Comparison of ENCODE assay signal across 8 cellular contexts in the genomic region with DNA sequence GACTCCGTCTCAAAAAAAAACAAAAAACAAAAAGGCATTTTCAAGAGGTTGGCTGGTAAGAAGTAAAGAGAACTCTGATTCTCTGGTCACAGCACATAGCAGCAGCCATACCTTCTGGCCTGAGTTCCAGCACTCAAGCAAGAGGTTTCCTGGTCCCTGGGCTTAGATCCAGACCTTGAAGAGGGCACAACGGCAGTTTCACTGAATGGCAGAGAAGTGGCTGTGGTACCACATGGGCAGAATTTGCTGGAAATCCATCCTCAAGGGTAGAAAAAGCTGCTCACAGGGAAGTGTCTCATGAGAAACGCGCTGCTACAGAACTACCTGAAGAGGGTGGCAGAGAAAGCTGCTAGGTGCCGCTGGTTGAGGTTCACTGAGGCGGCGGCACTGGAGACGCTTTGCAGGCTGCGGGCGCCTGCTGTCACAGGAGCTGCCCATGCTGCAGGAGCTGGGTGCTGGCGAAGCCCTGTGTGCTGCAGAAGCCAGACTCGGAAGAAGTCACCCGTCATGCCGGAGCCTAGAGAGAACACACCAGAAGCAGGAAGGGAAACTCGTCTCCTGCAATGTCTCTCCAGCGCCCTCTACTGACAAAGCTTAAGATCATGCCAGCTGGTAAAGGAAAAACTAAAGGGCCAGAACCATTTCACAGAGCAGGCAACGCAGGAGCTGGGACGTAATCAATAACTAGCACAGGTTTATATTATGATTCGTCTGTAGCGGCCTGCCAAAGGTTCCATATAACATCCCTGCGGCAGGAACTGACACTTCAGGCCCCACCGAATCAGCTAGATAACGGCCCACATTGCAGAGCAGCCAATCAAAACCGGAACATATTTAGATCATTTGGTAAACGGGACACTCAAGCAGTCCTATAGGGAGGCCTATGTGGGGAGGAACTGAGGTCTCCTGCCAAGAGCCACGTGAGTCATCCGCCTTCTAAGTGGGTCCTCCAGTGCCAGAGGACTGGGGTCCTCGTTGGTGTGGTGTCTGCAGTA. TPM values are rescaled to one million over a fixed set of nuclear protein-coding genes. Genes with fewer than 3 reads are reported as not detected.
DNase-seq lines count a peak whose midpoint lies in the region; ATAC-seq and TF ChIP-seq lines count a peak whose summit lies in the region.

No MANE protein-coding gene starts in this region.

- peaks cover 0 to 28% of the 10 kb centered on the region in 2 donors for H3K36me3 ChIP-seq in gastroesophageal sphincter
- peaks cover 31% of the 10 kb centered on the region for H3K36me3 ChIP-seq in osteoblast (ENCODE audit: insufficient read depth, low read length)
- H3K36me3 ChIP-seq in transverse colon = no peaks in the 10 kb centered on the region

- no peaks in the 10 kb centered on the region for H3K27me3 ChIP-seq in gastroesophageal sphincter
- no peaks in the 10 kb centered on the region for H3K27me3 ChIP-seq in osteoblast (ENCODE audit: insufficient read depth, low read length)
- no peaks in the 10 kb centered on the region for H3K27me3 ChIP-seq in transverse colon

- TF ChIP-seq EP300 in gastroesophageal sphincter (IDR thresholded peaks at IDR 0.05) (no peak), transverse colon (IDR thresholded peaks at IDR 0.05; ENCODE audit: low read depth) (no peak)

- H3K4me3 ChIP-seq in AG10803 (ENCODE audit: low read length) (peak overlapping the region; percentile 42), gastroesophageal sphincter (peak overlapping the region; percentile 33 to 49), osteoblast (ENCODE audit: insufficient read depth, low read length) (peak overlapping the region; percentile 61), transverse colon (peak overlapping the region; percentile 17 to 67 (median 37))

- H3K4me2 ChIP-seq in osteoblast (ENCODE audit: insufficient read depth, low read length) = peak overlapping the region; percentile 77

- intact Hi-C loops in transverse colon (cut with DNase I; ENCODE audit: low total_unique reads) = loop anchor here (5.0 kb wide), 1 partner anchor 72 kb away; no protein-coding TSS in a partner anchor

- TF ChIP-seq POLR2A in Raji (IDR thresholded peaks at IDR 0.05; ENCODE audit: insufficient read depth, low read depth, low read length) = peak; percentile 64
- TF ChIP-seq POLR2A in gastroesophageal sphincter (IDR thresholded peaks at IDR 0.05) = peak; percentile 10 to 17
- TF ChIP-seq POLR2A in transverse colon (IDR thresholded peaks at IDR 0.05) = peak; percentile 32

- H3K9me3 ChIP-seq in gastroesophageal sphincter = no peaks in the 10 kb centered on the region
- no peaks in the 10 kb centered on the region for H3K9me3 ChIP-seq in osteoblast (ENCODE audit: low read depth, low read length)
- no peaks in the 10 kb centered on the region for H3K9me3 ChIP-seq in transverse colon

- peak; percentile 97 for TF ChIP-seq CTCF in AG10803 (conservative IDR thresholded peaks at IDR 0.05; ENCODE audit: low read length)
- peak in 3 of 4 experiments; percentile 85 to 88 (median 88) for TF ChIP-seq CTCF in gastroesophageal sphincter (IDR thresholded peaks at IDR 0.05)
- peak; percentile 96 for TF ChIP-seq CTCF in osteoblast (IDR thresholded peaks at IDR 0.05; ENCODE audit: extremely low read depth, low read depth, low read length)
- TF ChIP-seq CTCF in transverse colon (IDR thresholded peaks at IDR 0.05) = peak; percentile 90 to 95 (median 92)

- peaks cover 8% of the 10 kb centered on the region for H4K20me1 ChIP-seq in osteoblast (ENCODE audit: insufficient read depth, low read length)

- H3K27ac ChIP-seq in gastroesophageal sphincter (peak overlapping the region in 3 of 4 donors; percentile 59 to 74 (median 73)), osteoblast (ENCODE audit: low read depth, low read length) (peak overlapping the region; percentile 31), transverse colon (peak overlapping the region; percentile 80 to 83 (median 82))

- 6% methylated on average over 12 to 14 of the region's 28 CpGs for WGBS in gastroesophageal sphincter (ENCODE audit: low coverage in 1 of 2), 2 donors
- WGBS in transverse colon (ENCODE audit: low coverage in 1 of 2), 2 donors = 9 to 42% methylated on average over 2 to 28 of the region's 28 CpGs

- peak overlapping the region; percentile 75 for H2AFZ ChIP-seq in osteoblast (ENCODE audit: low read length)

- peaks cover 25% of the 10 kb centered on the region for H3K79me2 ChIP-seq in osteoblast (ENCODE audit: insufficient read depth, low read length)

- ATAC-seq in GM18870 (IDR thresholded peaks at IDR 0.05; ENCODE audit: unreplicated experiment) = peak; percentile 52
- peak; percentile 74 for ATAC-seq in gastroesophageal sphincter

- in situ Hi-C loops in transverse colon (cut with MboI; ENCODE audit: low pct_ligation_motif_present in 1 of 4, low pct_unique_long_range_greater_than_20kb in 1 of 4, low sequenced_read_pairs in 3 of 4) = loop anchor here in 3 of 4 donors (10.0 to 25.0 kb wide), 2 partner anchors 65 to 92 kb away; a partner anchor contains a TSS

- H3K4me1 ChIP-seq in gastroesophageal sphincter (peaks cover 0 to 66% (median 14%) of the 10 kb centered on the region in 3 donors), osteoblast (ENCODE audit: insufficient read depth, low read length) (peaks cover 14% of the 10 kb centered on the region), transverse colon (peaks cover 12 to 46% (median 26%) of the 10 kb centered on the region in 4 donors)

- DNase-seq in AG10803 (ENCODE audit: low read depth) = peak; percentile 87
- DNase-seq in M059J (ENCODE audit: low read depth) = peak; percentile 77
- peak; percentile 72 for DNase-seq in activated gamma-delta T cell treated with anti-CD3 and anti-CD28 coated beads, Interleukin-2, amount 50 U/mL, for 16 hours (ENCODE audit: low read depth)
- peak; percentile 95 for DNase-seq in osteoblast (ENCODE audit: insufficient read length, low spot score, missing footprints)
- peak; percentile 74 for DNase-seq in transverse colon

RNA-seq across cellular contexts. Expression of a gene that starts 5.4 kb away (rescaled TPM):
- 1.1 and 6.2 TPM in 2 replicates for total RNA-seq in M059J (2014; rRNA removed; shearing (Covaris generic))
- total RNA-seq in gastroesophageal sphincter = 10 to 100 TPM in 2 of 4 donors, 1 to 10 TPM in 2; 3.6 to 22.3 (median 12.2) TPM
- 8.0 and 9.4 TPM in 2 replicates for total RNA-seq in osteoblast
- total RNA-seq in transverse colon = 10 to 100 TPM; 12.1 to 64.3 (median 16.1) TPM

RNA-seq across cellular contexts. Expression of a gene that starts 17.0 kb away (rescaled TPM):
- 13.5 and 15.4 TPM in 2 replicates for total RNA-seq in M059J (2014; rRNA removed; shearing (Covaris generic))
- total RNA-seq in gastroesophageal sphincter (10 to 100 TPM; 11.6 to 25.8 (median 20.4) TPM), osteoblast (17.4 and 17.7 TPM in 2 replicates), transverse colon (10 to 100 TPM in 3 of 4 donors, 1 to 10 TPM in 1; 5.2 to 16.3 (median 15.5) TPM)

RNA-seq across cellular contexts. Expression of a gene that starts 30.3 kb away (rescaled TPM):
- not detected in 2 replicates for total RNA-seq in M059J (2014; rRNA removed; shearing (Covaris generic))
- total RNA-seq in gastroesophageal sphincter (1 to 10 TPM in 1 of 4 donors, not detected in 3; 1.7 TPM), osteoblast (not detected in 2 replicates), transverse colon (not detected)

RNA-seq across cellular contexts. Expression of a gene that starts 58.6 kb away (rescaled TPM):
- total RNA-seq in M059J (2014; rRNA removed; shearing (Covaris generic)) = 0.15 TPM in 1 of 2 replicates, not detected in the other
- total RNA-seq in gastroesophageal sphincter (not detected), osteoblast (0.36 TPM in 1 of 2 replicates, not detected in the other), transverse colon (not detected)

Comparison
In these comparisons a context has a peak if more than half of its experiments do, and no peak if none do; other contexts are left out.
1. Peak in every context shown above with its lines: DNase-seq, ATAC-seq, H3K4me3 ChIP-seq and H3K27ac ChIP-seq.
2. POLR2A ChIP-seq: peak in every context shown above with its lines; median percentile 64 in Raji; 32 in transverse colon; 14 in gastroesophageal sphincter.
3. H3K27ac ChIP-seq: peak in every context shown above with its lines; median percentile 82 in transverse colon; 73 in gastroesophageal sphincter; 31 in osteoblast.